Comparison of ENCODE assay signal across 3 cellular contexts in genomic region chr6:3009930-3010329, GRCh38.
TF ChIP-seq lines count a peak whose summit lies in the region.

No MANE protein-coding gene starts in this region.

TF ChIP-seq in A549, 52 proteins besides CTCF, POLR2A, EP300 and RAD21:
- TF ChIP-seq FOSL2 (IDR thresholded peaks at IDR 0.05): no peak
- TF ChIP-seq FOSL2 (CRISPR knock-in tag; IDR thresholded peaks at IDR 0.05): peak; percentile 6; the same call in 1 of the 2 replicates
- no peak for TF ChIP-seq PHF8 (IDR thresholded peaks at IDR 0.05; ENCODE audit: borderline replicate concordance, low read depth)

TF ChIP-seq in IMR-90, 13 proteins besides CTCF, POLR2A, EP300 and RAD21:
- TF ChIP-seq MXI1 (IDR thresholded peaks at IDR 0.05; ENCODE audit: borderline replicate concordance, low read depth, low read length) (no peak), CEBPB (IDR thresholded peaks at IDR 0.05; ENCODE audit: low read depth, low read length) (no peak), MAZ (IDR thresholded peaks at IDR 0.05; ENCODE audit: borderline replicate concordance, low read depth, low read length) (no peak), FOS (IDR thresholded peaks at IDR 0.05; ENCODE audit: low read depth, low read length) (no peak), RFX5 (IDR thresholded peaks at IDR 0.05; ENCODE audit: low read depth, low read length) (no peak), CHD1 (IDR thresholded peaks at IDR 0.05; ENCODE audit: low read depth, low read length) (no peak), USF2 (IDR thresholded peaks at IDR 0.05; ENCODE audit: low read depth, low read length) (no peak), RCOR1 (IDR thresholded peaks at IDR 0.05; ENCODE audit: insufficient replicate concordance, low read length) (no peak), SMC3 (IDR thresholded peaks at IDR 0.05; ENCODE audit: low read depth, low read length) (no peak), BHLHE40 (IDR thresholded peaks at IDR 0.05; ENCODE audit: low read depth, low read length) (no peak), ELK1 (IDR thresholded peaks at IDR 0.05; ENCODE audit: borderline replicate concordance, low read depth, low read length) (no peak), NFE2L2 (IDR thresholded peaks at IDR 0.05; ENCODE audit: low read depth, low read length) (no peak), MAFK (IDR thresholded peaks at IDR 0.05; ENCODE audit: low read depth, low read length) (no peak)
TF ChIP-seq in IMR-90: peak in this region for 0.

TF ChIP-seq in HepG2, 621 proteins besides CTCF, POLR2A, EP300 and RAD21:
- TF ChIP-seq UBTF (CRISPR knock-in tag; IDR thresholded peaks at IDR 0.05) (no peak), ARID3A (IDR thresholded peaks at IDR 0.05; ENCODE audit: low read depth, low read length) (0 out of 2 replicates have a peak, but pooled peaks have one; percentile 27), SAP130 (CRISPR knock-in tag; IDR thresholded peaks at IDR 0.05; ENCODE audit: low read depth) (peak; percentile 56), RBFOX2 (IDR thresholded peaks at IDR 0.05; ENCODE audit: low read depth, low read length) (no peak), ARID5B (CRISPR knock-in tag; IDR thresholded peaks at IDR 0.05) (peak; percentile 38; the same call in 1 of the 2 replicates), IKZF5 (CRISPR knock-in tag; IDR thresholded peaks at IDR 0.05) (no peak), PLSCR1 (CRISPR knock-in tag; IDR thresholded peaks at IDR 0.05; ENCODE audit: borderline replicate concordance) (no peak), ZNF136 (CRISPR knock-in tag; IDR thresholded peaks at IDR 0.05; ENCODE audit: low read depth) (0 out of 2 replicates have a peak, but pooled peaks have one; percentile 69), RARA (CRISPR knock-in tag; IDR thresholded peaks at IDR 0.05) (no peak), MTA3 (CRISPR knock-in tag; IDR thresholded peaks at IDR 0.05) (no peak), SKI (IDR thresholded peaks at IDR 0.05; ENCODE audit: partially characterized antibody) (no peak), RBM39 (IDR thresholded peaks at IDR 0.05; ENCODE audit: low read depth, low read length, poor library complexity, severe bottlenecking) (no peak), ZNF230 (CRISPR knock-in tag; IDR thresholded peaks at IDR 0.05) (no peak), ZNF337 (CRISPR knock-in tag; IDR thresholded peaks at IDR 0.05; ENCODE audit: borderline replicate concordance, low read depth) (0 out of 2 replicates have a peak, but pooled peaks have one; percentile 38), MAF1 (CRISPR knock-in tag; IDR thresholded peaks at IDR 0.05; ENCODE audit: borderline replicate concordance) (no peak), SRY (CRISPR knock-in tag; IDR thresholded peaks at IDR 0.05) (no peak), HNF4A (CRISPR knock-in tag; IDR thresholded peaks at IDR 0.05) (peak; percentile 56; the same call in 1 of the 2 replicates), FOSL2 (CRISPR knock-in tag; IDR thresholded peaks at IDR 0.05) (peak; percentile 84), ZNF800 (CRISPR knock-in tag; IDR thresholded peaks at IDR 0.05) (no peak), ZNF12 (CRISPR knock-in tag; IDR thresholded peaks at IDR 0.05) (no peak), KDM5A (IDR thresholded peaks at IDR 0.05; ENCODE audit: borderline replicate concordance, low read length) (no peak), FOXA3 (CRISPR knock-in tag; IDR thresholded peaks at IDR 0.05) (0 out of 2 replicates have a peak, but pooled peaks have one; percentile 19), IRF9 (CRISPR knock-in tag; IDR thresholded peaks at IDR 0.05; ENCODE audit: borderline replicate concordance) (no peak), ZNF687 (CRISPR knock-in tag; IDR thresholded peaks at IDR 0.05) (no peak), ZFX (CRISPR knock-in tag; IDR thresholded peaks at IDR 0.05; ENCODE audit: low read depth) (no peak)
